ENCODE assay signal across 8 cellular contexts in the genomic region with DNA sequence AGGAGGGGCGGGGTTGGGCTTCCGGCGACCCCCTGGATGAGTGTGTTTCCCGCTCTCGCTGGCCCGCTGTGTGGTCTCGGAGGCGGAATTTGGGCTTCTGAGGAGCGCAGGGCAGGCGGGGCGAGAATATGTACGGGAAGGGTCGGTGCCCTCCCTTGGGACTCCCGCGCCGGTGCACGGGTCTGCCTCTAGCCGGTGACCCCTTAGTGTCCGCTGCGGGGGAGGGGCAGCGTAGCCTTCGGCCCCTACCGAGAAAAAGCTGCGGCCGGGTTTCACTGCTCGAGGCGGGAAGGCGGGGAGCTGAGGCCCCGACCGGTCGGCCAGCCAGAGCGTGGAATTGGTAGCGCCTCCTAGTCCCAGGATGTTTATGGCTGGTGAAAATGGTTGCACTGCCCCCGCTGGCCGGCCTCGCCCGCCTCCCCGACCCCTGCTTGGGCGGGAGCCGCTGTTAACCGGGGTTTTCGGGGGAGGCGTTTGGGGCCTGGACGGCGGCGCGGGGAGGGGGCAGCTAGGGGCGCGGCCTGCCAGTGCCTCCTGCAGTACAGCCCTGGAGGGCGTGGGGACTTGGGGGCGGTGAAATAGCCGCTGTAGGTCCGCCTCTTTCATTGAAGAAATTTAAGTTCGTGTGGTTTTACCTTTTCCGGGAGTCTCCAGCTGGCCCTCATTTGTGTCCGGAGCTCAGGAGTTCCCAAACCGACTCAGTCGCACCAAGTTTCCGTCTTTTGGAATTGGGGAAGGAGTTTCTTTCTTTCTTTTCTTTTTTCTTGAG. TPM values are rescaled to one million over a fixed set of nuclear protein-coding genes. Genes with fewer than 3 reads are reported as not detected.
DNase-seq lines count a peak whose midpoint lies in the region; ATAC-seq and TF ChIP-seq lines count a peak whose summit lies in the region.

Gene UGP2 (plus strand): TSS at position 643 of the 769 bp plus-strand sequence. CDS start 290 bp downstream, outside the sequence.

- intact Hi-C loops in posterior vena cava (cut with DNase I) (loop anchor here in 1 of 2 donors (10.0 kb wide), 1 partner anchor 147 kb away; no protein-coding TSS in a partner anchor), upper lobe of right lung (cut with DNase I) (no loop called here)

- H3K9me3 ChIP-seq in cardiac muscle cell (ENCODE audit: low read depth): no peaks in the 10 kb centered on the region
- no peaks in the 10 kb centered on the region for H3K9me3 ChIP-seq in upper lobe of right lung

- H3K27ac ChIP-seq in cardiac muscle cell (peak within 1 kb of the TSS; percentile 93), upper lobe of right lung (peak within 1 kb of the TSS; percentile 98)

- DNase-seq in GM10266 (ENCODE audit: extremely low spot score) (peak; percentile 78), NCI-H1105 treated with DMSO at 0.1 percent for 48 hours (lab: John Stamatoyannopoulos, UW) (peak; percentile 88), SW 1271 (lab: John Stamatoyannopoulos, UW) (peak; percentile 82 to 93), cardiac muscle cell (ENCODE audit: low read depth in 1 of 2, low spot score in 1 of 2) (peak; percentile 93 to 96), posterior vena cava (ENCODE audit: low spot score) (peak; percentile 98), upper lobe of right lung (peak; percentile 95)
- DNase-seq in activated naive CD8-positive, alpha-beta T cell treated with anti-CD3 and anti-CD28 coated beads, Interleukin-2, amount 50 U/mL, for 16 hours (ENCODE audit: low read depth, low spot score): peak; percentile 62

- TF ChIP-seq CTCF in GM10266 (IDR thresholded peaks at IDR 0.05; ENCODE audit: control insufficient read depth, insufficient read depth, low read depth, missing control alignments) (peak; percentile 40), cardiac muscle cell (IDR thresholded peaks at IDR 0.05; ENCODE audit: low read depth, low read length) (peak; percentile 46), upper lobe of right lung (IDR thresholded peaks at IDR 0.05) (peak; percentile 29)

- H3K27me3 ChIP-seq in cardiac muscle cell: no peaks in the 10 kb centered on the region
- no peaks in the 10 kb centered on the region for H3K27me3 ChIP-seq in upper lobe of right lung

- H3K4me1 ChIP-seq in cardiac muscle cell (ENCODE audit: low read depth) (peaks cover 19% of the 10 kb centered on the region), upper lobe of right lung (peaks cover 46% of the 10 kb centered on the region)

- ATAC-seq in HG02642 (IDR thresholded peaks at IDR 0.05; ENCODE audit: poor library complexity, unreplicated experiment) (peak; percentile 60), upper lobe of right lung (peak; percentile 90)

- H3K36me3 ChIP-seq in cardiac muscle cell: no peaks in the 10 kb centered on the region
- H3K36me3 ChIP-seq in upper lobe of right lung: no peaks in the 10 kb centered on the region

- H3K4me3 ChIP-seq in cardiac muscle cell (peak within 1 kb of the TSS; percentile 54), upper lobe of right lung (peak within 1 kb of the TSS; percentile 93)

RNA-seq across cellular contexts. Expression of gene UGP2, which starts in this region (rescaled TPM):
- total RNA-seq in cardiac muscle cell (183 and 199 TPM in 2 replicates), posterior vena cava (100 to 1,000 TPM; 204 to 217 TPM), upper lobe of right lung (145 TPM)
- 327 and 344 TPM in 2 replicates for polyA plus RNA-seq in cardiac muscle cell

Comparison
In these comparisons a context has a peak if more than half of its experiments do, and no peak if none do; other contexts are left out.
1. Peak in every context shown above with its lines: DNase-seq, ATAC-seq, H3K4me3 ChIP-seq and H3K27ac ChIP-seq.